In genomic region chr18:63098014-63098981, GRCh38 we compare ENCODE assay signal across 1 cellular context.
TF ChIP-seq lines count a peak whose summit lies in the region.

No MANE protein-coding gene starts in this region.

TF ChIP-seq in GM12878, 131 proteins besides CTCF, POLR2A, EP300 and RAD21 (continued from another document):
- TF ChIP-seq ZBTB40 (IDR thresholded peaks at IDR 0.05; ENCODE audit: borderline replicate concordance) (no peak), SP1 (IDR thresholded peaks at IDR 0.05; ENCODE audit: low read depth, low read length) (no peak)
